2 cellular contexts compared by ENCODE assay signal in genomic region chr6:52049252-52050050, GRCh38.
TF ChIP-seq lines count a peak whose summit lies in the region.

No MANE protein-coding gene starts in this region.

TF ChIP-seq in H1, 55 proteins besides CTCF, POLR2A, EP300 and RAD21:
- TF ChIP-seq CEBPB (IDR thresholded peaks at IDR 0.05; ENCODE audit: low read depth, low read length) (peak; percentile 69; the same call in 1 of the 2 replicates), SRF (IDR thresholded peaks at IDR 0.05; ENCODE audit: low read depth, low read length) (no peak)

TF ChIP-seq in neural cell, 6 proteins besides CTCF, POLR2A, EP300 and RAD21:
- TF ChIP-seq POLR2AphosphoS5 (IDR thresholded peaks at IDR 0.05) (no peak), MXI1 (conservative IDR thresholded peaks at IDR 0.05; ENCODE audit: poor library complexity, severe bottlenecking) (no peak), TAF1 (IDR thresholded peaks at IDR 0.05; ENCODE audit: low read depth) (no peak), SMC3 (conservative IDR thresholded peaks at IDR 0.05; ENCODE audit: poor library complexity) (peak; percentile 74), EZH2 (IDR thresholded peaks at IDR 0.05; ENCODE audit: borderline replicate concordance, insufficient read depth, low read length, poor library complexity, severe bottlenecking) (no peak), REST (IDR thresholded peaks at IDR 0.05; ENCODE audit: borderline replicate concordance) (no peak)
